ENCODE assay signal across 10 cellular contexts in the genomic region with DNA sequence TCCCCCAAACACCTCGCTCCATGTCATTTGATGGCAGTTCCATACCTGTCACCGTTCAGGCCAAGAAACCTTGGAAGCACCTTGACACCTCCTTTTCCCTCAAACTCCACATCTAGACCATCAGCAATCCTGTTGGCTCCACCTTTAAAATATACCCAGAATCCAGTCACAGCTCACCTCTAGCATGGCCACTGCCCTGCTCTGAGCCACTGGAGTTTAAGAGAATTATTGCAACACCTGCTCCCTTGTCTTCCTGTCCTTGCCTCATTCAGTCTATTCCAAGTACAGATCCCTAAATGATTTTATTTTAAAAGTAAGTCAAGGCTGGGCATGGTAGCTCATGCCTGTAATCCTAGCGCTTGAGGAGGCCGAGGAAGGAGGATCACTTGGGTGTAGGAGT.
"Had no signal": no experiment of that assay in that cellular context is flagged by ENCODE, and none has a peak within 500 bp of the region (broad histone marks: within the 10 kb centered on the region; RNA-seq: fewer than 3 reads in every experiment).

No MANE protein-coding gene starts in this region.

- FAIRE-seq: small intestine had no signal

- H3K9me3 ChIP-seq: tibial nerve had no signal

- H3K36me3 ChIP-seq: tibial nerve had no signal

- H3K27ac ChIP-seq: tibial nerve had no signal

- H3K9me3 Mint-ChIP-seq: activated naive CD4-positive, alpha-beta T cell treated with anti-CD3 and anti-CD28 coated beads for 36 hours; activated T-helper 17 cell treated with anti-CD3 and anti-CD28 coated beads, Interleukin-2, amount 50 U/mL, for 72 hours; effector memory CD8-positive, alpha-beta T cell had no signal

- H3K27me3 Mint-ChIP-seq: activated T-helper 17 cell treated with anti-CD3 and anti-CD28 coated beads, Interleukin-2, amount 50 U/mL, for 72 hours had no signal

- ATAC-seq: activated CD4-positive, CD25-positive, alpha-beta regulatory T cell treated with anti-CD3 and anti-CD28 coated beads, Interleukin-2, amount 50 U/mL, for 24 hours; activated CD8-positive, alpha-beta T cell treated with anti-CD3 and anti-CD28 coated beads, Interleukin-2, amount 10 ng/mL, durations not matched to agents 7 days and 5 days; activated T-helper 17 cell treated with anti-CD3 and anti-CD28 coated beads, Interleukin-2, amount 50 U/mL, for 72 hours; effector memory CD8-positive, alpha-beta T cell; T-helper 17 cell had no signal

- H3K27ac Mint-ChIP-seq: activated T-helper 17 cell treated with anti-CD3 and anti-CD28 coated beads, Interleukin-2, amount 50 U/mL, for 72 hours; effector memory CD8-positive, alpha-beta T cell; T-helper 17 cell had no signal

- H3K4me3 ChIP-seq: tibial nerve had no signal

- H3K27me3 ChIP-seq: tibial nerve had no signal

- DNase-seq: activated CD8-positive, alpha-beta T cell treated with anti-CD3 and anti-CD28 coated beads, Interleukin-2, amount 10 ng/mL, durations not matched to agents 7 days and 5 days; activated naive CD4-positive, alpha-beta T cell treated with anti-CD3 and anti-CD28 coated beads for 36 hours; effector memory CD8-positive, alpha-beta T cell; hypothalamus; midbrain; small intestine; T-helper 17 cell had no signal

- H3K4me3 Mint-ChIP-seq: activated CD8-positive, alpha-beta T cell treated with anti-CD3 and anti-CD28 coated beads, Interleukin-2, amount 10 ng/mL, durations not matched to agents 7 days and 5 days; activated naive CD4-positive, alpha-beta T cell treated with anti-CD3 and anti-CD28 coated beads for 36 hours; activated T-helper 17 cell treated with anti-CD3 and anti-CD28 coated beads, Interleukin-2, amount 50 U/mL, for 72 hours; effector memory CD8-positive, alpha-beta T cell; T-helper 17 cell had no signal
